8 cellular contexts compared by ENCODE assay signal in the genomic region with DNA sequence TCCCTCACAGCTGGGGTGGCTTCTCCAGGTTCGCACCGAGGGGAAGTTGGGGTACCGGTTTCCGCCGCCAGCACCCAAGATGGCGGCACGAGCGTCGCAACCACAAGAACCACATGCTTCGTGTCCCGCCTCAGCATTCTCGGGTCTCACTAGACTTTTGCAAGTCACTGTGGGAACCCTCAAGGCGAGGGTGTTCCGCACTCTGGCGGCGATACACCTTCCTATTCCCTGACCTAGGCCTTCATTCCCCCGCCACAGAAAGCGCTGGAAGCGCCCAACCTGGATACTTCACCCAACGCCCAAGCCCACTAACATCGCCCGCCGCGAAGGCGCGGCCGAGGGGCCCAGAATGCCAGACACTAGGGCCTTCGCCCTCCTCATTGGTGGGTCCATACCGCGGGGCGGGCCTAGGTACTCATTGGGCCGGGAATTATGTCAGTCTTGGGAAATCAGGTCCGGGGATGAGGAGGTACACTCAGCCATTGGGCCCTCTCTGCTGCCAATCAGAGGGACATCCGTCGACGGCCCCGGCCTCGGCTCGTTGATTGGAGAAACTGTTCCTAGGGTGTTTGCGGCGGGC. TPM values are rescaled to one million over a fixed set of nuclear protein-coding genes. Genes with fewer than 3 reads are reported as not detected.
A peak's percentile ranks its signal among the peaks of the same experiment; 100 is the strongest.
DNase-seq lines count a peak whose midpoint lies in the region; FAIRE-seq and TF ChIP-seq lines count a peak whose summit lies in the region.

No MANE protein-coding gene starts in this region.

- H3K27ac Mint-ChIP-seq in activated naive CD4-positive, alpha-beta T cell treated with anti-CD3 and anti-CD28 coated beads for 36 hours, result peak overlapping the region; percentile 98

- H3K4me1 Mint-ChIP-seq in activated naive CD4-positive, alpha-beta T cell treated with anti-CD3 and anti-CD28 coated beads for 36 hours (ENCODE audit: low read depth), result peaks cover 51% of the 10 kb centered on the region

- H3K14ac ChIP-seq in neuronal stem cell (ENCODE audit: low read length), result peak overlapping the region; percentile 28

- no CpG with 5 or more reads among the region's 41 CpGs for WGBS in neuronal stem cell (ENCODE audit: extremely low coverage in 2 of 2, insufficient read length in 2 of 2, insufficient replicate concordance in 1 of 2), 2 donors

- CTCF ChIA-PET in activated naive CD4-positive, alpha-beta T cell treated with anti-CD3 and anti-CD28 coated beads for 36 hours (lab: Charles Lee), result interaction anchor here (0.7 to 2.5 kb wide), 9 partner anchors 12 to 198 kb away, joined by 3 to 25 read pairs (median 4); a partner anchor contains a TSS

- no peaks in the 10 kb centered on the region for H3K9me3 ChIP-seq in SJSA1 (replicated peaks)
- no peaks in the 10 kb centered on the region for H3K9me3 ChIP-seq in neuronal stem cell (replicated peaks in 1 of 2; ENCODE audit: control insufficient read depth in 2 of 2, insufficient read depth in 1 of 2, low read depth in 1 of 2, low read length in 2 of 2)
- H3K9me3 ChIP-seq in subcutaneous abdominal adipose tissue (ENCODE audit: control insufficient read depth in 5 of 5, low read length in 5 of 5), result no peaks in the 10 kb centered on the region

- no peak overlapping the region for H3K4ac ChIP-seq in neuronal stem cell (ENCODE audit: low read length)

- peak overlapping the region; percentile 82 for H3K23ac ChIP-seq in neuronal stem cell (ENCODE audit: low read depth, low read length, poor library complexity)

- no peak overlapping the region for H2BK120ac ChIP-seq in neuronal stem cell (ENCODE audit: low read depth, low read length)

- H3K27me3 ChIP-seq in SJSA1 (replicated peaks) (no peaks in the 10 kb centered on the region), neuronal stem cell (ENCODE audit: control insufficient read depth in 3 of 3, insufficient read depth in 3 of 3, low read depth in 1 of 3, low read length in 3 of 3) (no peaks in the 10 kb centered on the region), subcutaneous abdominal adipose tissue (ENCODE audit: control insufficient read depth in 5 of 5, insufficient read depth in 4 of 5, low read length in 5 of 5) (no peaks in the 10 kb centered on the region)

- H3K9ac ChIP-seq in neuronal stem cell (ENCODE audit: low read depth, low read length, poor library complexity), result peak overlapping the region; percentile 92
- peak overlapping the region; percentile 82 to 93 (median 87) for H3K9ac ChIP-seq in subcutaneous abdominal adipose tissue (ENCODE audit: low read length in 5 of 5)

- H3K18ac ChIP-seq in neuronal stem cell (ENCODE audit: low read length), result peak overlapping the region; percentile 97

- H4K91ac ChIP-seq in neuronal stem cell (ENCODE audit: low read depth, low read length, poor library complexity), result peak overlapping the region; percentile 94

- peaks cover 47% of the 10 kb centered on the region for H3K4me1 ChIP-seq in SJSA1 (replicated peaks)
- peaks cover 8 to 30% of the 10 kb centered on the region in 2 donors for H3K4me1 ChIP-seq in neuronal stem cell (ENCODE audit: control insufficient read depth in 2 of 2, insufficient read depth in 1 of 2, low read depth in 1 of 2, low read length in 2 of 2)
- H3K4me1 ChIP-seq in subcutaneous abdominal adipose tissue (ENCODE audit: control insufficient read depth in 5 of 5, insufficient read depth in 5 of 5, low read length in 5 of 5), result peaks cover 22 to 72% (median 68%) of the 10 kb centered on the region in 5 donors

- DNase-seq in GM04503 (ENCODE audit: low read depth) (peak; percentile 99), HFF-Myc (ENCODE audit: extremely low read depth, low read depth) (peak; percentile 99), MV-4-11 (lab: John Stamatoyannopoulos, UW) (peak; percentile 100), SJSA1 (ENCODE audit: low read depth in 1 of 2, low spot score in 2 of 2) (peak; percentile 100), frontal cortex (ENCODE audit: low spot score in 2 of 2) (peak; percentile 89 to 92), neuronal stem cell (ENCODE audit: low spot score) (peak; percentile 99)
- DNase-seq in activated naive CD4-positive, alpha-beta T cell treated with anti-CD3 and anti-CD28 coated beads for 36 hours, result peak; percentile 100

- H3K4me3 ChIP-seq in HFF-Myc (replicated peaks; ENCODE audit: low read depth, low read length), result peak overlapping the region; percentile 60
- peak overlapping the region; percentile 82 for H3K4me3 ChIP-seq in SJSA1
- H3K4me3 ChIP-seq in neuronal stem cell (ENCODE audit: low read length in 2 of 2), result peak overlapping the region; percentile 70 to 93
- peak overlapping the region; percentile 85 to 95 (median 85) for H3K4me3 ChIP-seq in subcutaneous abdominal adipose tissue (ENCODE audit: low read depth in 1 of 5, low read length in 5 of 5)

- no peaks in the 10 kb centered on the region for H3K27me3 Mint-ChIP-seq in activated naive CD4-positive, alpha-beta T cell treated with anti-CD3 and anti-CD28 coated beads for 36 hours (ENCODE audit: low read depth)

- no peaks in the 10 kb centered on the region for H3K9me3 Mint-ChIP-seq in activated naive CD4-positive, alpha-beta T cell treated with anti-CD3 and anti-CD28 coated beads for 36 hours

- no peak overlapping the region for H4K8ac ChIP-seq in neuronal stem cell (ENCODE audit: low read depth, low read length)

- peak overlapping the region; percentile 63 for H2BK15ac ChIP-seq in neuronal stem cell (ENCODE audit: low read length)

- H3K27ac ChIP-seq in SJSA1, result peak overlapping the region; percentile 90
- H3K27ac ChIP-seq in neuronal stem cell (replicated peaks; ENCODE audit: low read length), result peak overlapping the region; percentile 92
- H3K27ac ChIP-seq in subcutaneous abdominal adipose tissue (ENCODE audit: low read depth, low read length), result peak overlapping the region; percentile 93

- H2BK12ac ChIP-seq in neuronal stem cell (ENCODE audit: low read length), result no peak overlapping the region

- H3K79me1 ChIP-seq in neuronal stem cell (ENCODE audit: low read depth, low read length), result peaks cover 10% of the 10 kb centered on the region

- intact Hi-C loops in activated naive CD4-positive, alpha-beta T cell treated with anti-CD3 and anti-CD28 coated beads for 36 hours (cut with micrococcal nuclease), result loop anchor here (1.0 to 5.0 kb wide), 9 partner anchors 8 to 1144 kb away; a partner anchor contains a TSS

- peak overlapping the region; percentile 92 for H2AFZ ChIP-seq in neuronal stem cell (ENCODE audit: low read length)

- H2AK5ac ChIP-seq in neuronal stem cell (ENCODE audit: low read depth, low read length), result no peak overlapping the region

- H3K4me2 ChIP-seq in neuronal stem cell (ENCODE audit: insufficient read depth, low read length, poor library complexity, severe bottlenecking), result peak overlapping the region; percentile 80

- FAIRE-seq in frontal cortex (lab: Jason Lieb, UNC), result no peak

- peaks cover 29% of the 10 kb centered on the region for H3K36me3 ChIP-seq in SJSA1
- peaks cover 21 to 33% of the 10 kb centered on the region in 2 donors for H3K36me3 ChIP-seq in neuronal stem cell (replicated peaks in 1 of 2; ENCODE audit: control insufficient read depth in 2 of 2, insufficient read depth in 2 of 2, low read length in 2 of 2)
- peaks cover 0 to 13% (median 10%) of the 10 kb centered on the region in 5 donors for H3K36me3 ChIP-seq in subcutaneous abdominal adipose tissue (ENCODE audit: control insufficient read depth in 5 of 5, insufficient read depth in 5 of 5, low read length in 5 of 5)

- peak overlapping the region; percentile 99 for H3K4me3 Mint-ChIP-seq in activated naive CD4-positive, alpha-beta T cell treated with anti-CD3 and anti-CD28 coated beads for 36 hours

- peaks cover 37% of the 10 kb centered on the region for H3K36me3 Mint-ChIP-seq in activated naive CD4-positive, alpha-beta T cell treated with anti-CD3 and anti-CD28 coated beads for 36 hours (ENCODE audit: low read depth)

- no peak for TF ChIP-seq CTCF in HFF-Myc (IDR thresholded peaks at IDR 0.05; ENCODE audit: low read depth, low read length, missing control alignments)

- H2BK5ac ChIP-seq in neuronal stem cell (ENCODE audit: low read length), result peak overlapping the region; percentile 93

RNA-seq across cellular contexts. Expression of a gene that starts 0.3 kb away (rescaled TPM):
- 61.8 and 200 TPM in 2 replicates for total RNA-seq in SJSA1 (2014; rRNA removed; shearing (Covaris generic))
- total RNA-seq in activated naive CD4-positive, alpha-beta T cell treated with anti-CD3 and anti-CD28 coated beads for 36 hours, result 100 to 1,000 TPM in 1 of 2 experiments, 10 to 100 TPM in 1; 95.2 to 102 TPM
- 22.4 TPM for total RNA-seq in frontal cortex
- 69.4 TPM for polyA plus RNA-seq in neuronal stem cell (2013, experiment 1 of 2)
- polyA plus RNA-seq in neuronal stem cell (2013, experiment 2 of 2), result 72.5 TPM

RNA-seq across cellular contexts. Expression of a gene that starts 10.2 kb away (rescaled TPM):
- total RNA-seq in SJSA1 (2014; rRNA removed; shearing (Covaris generic)), result 21.1 and 45.2 TPM in 2 replicates
- 1 to 10 TPM; 2.4 to 3.3 TPM for total RNA-seq in activated naive CD4-positive, alpha-beta T cell treated with anti-CD3 and anti-CD28 coated beads for 36 hours
- 3.3 TPM for total RNA-seq in frontal cortex
- 1.5 TPM for polyA plus RNA-seq in neuronal stem cell (2013, experiment 1 of 2)
- polyA plus RNA-seq in neuronal stem cell (2013, experiment 2 of 2), result 2.3 TPM

RNA-seq across cellular contexts. Expression of a gene that starts 53.4 kb away (rescaled TPM):
- total RNA-seq in SJSA1 (2014; rRNA removed; shearing (Covaris generic)), result 111 and 149 TPM in 2 replicates
- total RNA-seq in activated naive CD4-positive, alpha-beta T cell treated with anti-CD3 and anti-CD28 coated beads for 36 hours, result 10 to 100 TPM; 61.6 to 63.0 TPM
- total RNA-seq in frontal cortex, result 95.8 TPM
- 194 TPM for polyA plus RNA-seq in neuronal stem cell (2013, experiment 1 of 2)
- 198 TPM for polyA plus RNA-seq in neuronal stem cell (2013, experiment 2 of 2)

RNA-seq across cellular contexts. Expression of a gene that starts 59.7 kb away (rescaled TPM):
- total RNA-seq in SJSA1 (2014; rRNA removed; shearing (Covaris generic)), result 13.3 and 16.4 TPM in 2 replicates
- total RNA-seq in activated naive CD4-positive, alpha-beta T cell treated with anti-CD3 and anti-CD28 coated beads for 36 hours, result 10 to 100 TPM; 20.2 to 23.0 TPM
- total RNA-seq in frontal cortex, result 9.8 TPM
- 11.8 TPM for polyA plus RNA-seq in neuronal stem cell (2013, experiment 1 of 2)
- 10.6 TPM for polyA plus RNA-seq in neuronal stem cell (2013, experiment 2 of 2)

Comparison
In these comparisons a context has a peak if more than half of its experiments do, and no peak if none do; other contexts are left out.
1. Peak in every context shown above with its lines: DNase-seq, H3K4me3 ChIP-seq and H3K27ac ChIP-seq.